In the genomic region with DNA sequence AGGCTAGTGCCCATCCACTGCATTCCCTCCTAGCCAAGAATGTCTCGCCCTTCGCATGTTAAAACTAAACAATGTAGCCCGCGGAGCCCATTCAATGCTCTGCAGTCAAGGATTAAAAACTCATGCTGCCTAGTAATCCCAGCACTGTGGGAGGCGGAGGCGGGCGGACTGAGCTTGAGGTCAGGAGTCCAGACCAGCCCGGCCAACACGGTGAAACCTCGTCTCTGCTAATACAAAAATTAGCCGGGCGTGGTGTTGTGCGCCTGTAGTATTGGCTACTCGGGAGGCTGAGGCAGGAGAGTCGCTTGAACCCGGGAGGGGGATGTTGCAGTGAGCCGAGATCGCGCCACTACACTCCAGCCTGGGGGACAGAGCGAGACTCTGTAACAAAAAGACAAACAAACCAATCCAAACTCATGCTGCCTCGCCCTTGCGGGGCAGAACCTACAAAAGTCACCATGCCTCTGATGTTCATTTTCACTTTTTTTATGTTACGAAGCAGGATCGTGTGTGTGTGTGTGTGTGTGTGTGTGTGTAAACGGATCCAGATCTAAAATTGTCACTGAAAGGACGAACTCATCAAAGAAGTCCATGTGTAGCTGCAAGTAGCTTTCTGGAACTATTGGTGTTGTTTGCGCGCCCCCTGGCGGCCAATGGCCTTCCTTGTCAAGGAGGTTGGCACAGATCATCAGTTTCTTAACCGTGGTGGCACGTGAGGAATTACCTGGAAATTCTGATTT, we compare ENCODE assay signal across 8 cellular contexts. TPM values are rescaled to one million over a fixed set of nuclear protein-coding genes. Genes with fewer than 3 reads are reported as not detected.
A peak's percentile ranks its signal among the peaks of the same experiment; 100 is the strongest.
DNase-seq lines count a peak whose midpoint lies in the region; ATAC-seq and TF ChIP-seq lines count a peak whose summit lies in the region.

No MANE protein-coding gene starts in this region.

- no peak for TF ChIP-seq EP300 in stomach (IDR thresholded peaks at IDR 0.05)

- no peak overlapping the region for H2BK15ac ChIP-seq in neuronal stem cell (ENCODE audit: low read length)

- H3K4me2 ChIP-seq in neuronal stem cell (ENCODE audit: insufficient read depth, low read length, poor library complexity, severe bottlenecking), result peak overlapping the region; percentile 56

- no CpG with 5 or more reads among the region's 31 CpGs for WGBS in neuronal stem cell (ENCODE audit: extremely low coverage in 2 of 2, insufficient read length in 2 of 2, insufficient replicate concordance in 1 of 2), 2 donors
- 5 to 10% (median 10%) methylated on average over 31 of the region's 31 CpGs for WGBS in stomach, 5 donors

- H2BK5ac ChIP-seq in neuronal stem cell (ENCODE audit: low read length), result no peak overlapping the region

- H3K9me3 ChIP-seq in neuronal stem cell (replicated peaks in 1 of 2; ENCODE audit: control insufficient read depth in 2 of 2, insufficient read depth in 1 of 2, low read depth in 1 of 2, low read length in 2 of 2) (no peaks in the 10 kb centered on the region), stomach (no peaks in the 10 kb centered on the region)

- H4K91ac ChIP-seq in neuronal stem cell (ENCODE audit: low read depth, low read length, poor library complexity), result no peak overlapping the region

- H3K36me3 ChIP-seq in neuronal stem cell (replicated peaks in 1 of 2; ENCODE audit: control insufficient read depth in 2 of 2, insufficient read depth in 2 of 2, low read length in 2 of 2), result no peaks in the 10 kb centered on the region
- H3K36me3 ChIP-seq in stomach, result no peaks in the 10 kb centered on the region

- H4K8ac ChIP-seq in neuronal stem cell (ENCODE audit: low read depth, low read length), result no peak overlapping the region

- H3K27me3 ChIP-seq in neuronal stem cell (ENCODE audit: control insufficient read depth in 3 of 3, insufficient read depth in 3 of 3, low read depth in 1 of 3, low read length in 3 of 3) (peaks cover 0 to 36% (median 0%) of the 10 kb centered on the region in 3 experiments), stomach (peaks cover 0 to 10% (median 0%) of the 10 kb centered on the region in 3 donors)

- H3K4me3 ChIP-seq in neuronal stem cell (ENCODE audit: low read length in 2 of 2), result peak overlapping the region; percentile 44 to 72
- H3K4me3 ChIP-seq in stomach, result peak overlapping the region; percentile 31 to 40 (median 37)

- peak overlapping the region; percentile 92 for H2AFZ ChIP-seq in neuronal stem cell (ENCODE audit: low read length)

- ATAC-seq in HG02642 (IDR thresholded peaks at IDR 0.05; ENCODE audit: poor library complexity, unreplicated experiment), result no peak

- DNase-seq in ELR (ENCODE audit: low read depth), result peak; percentile 86
- DNase-seq in MV-4-11 (lab: John Stamatoyannopoulos, UW), result peak; percentile 76
- peak; percentile 85 for DNase-seq in SK-N-DZ (ENCODE audit: low spot score)
- DNase-seq in activated naive CD4-positive, alpha-beta T cell (lab: John Stamatoyannopoulos, UW), result peak; percentile 90 to 96 (median 93)
- DNase-seq in germinal center (ENCODE audit: low spot score), result peak; percentile 80
- DNase-seq in neuronal stem cell (ENCODE audit: low spot score), result peak; percentile 92
- peak; percentile 95 for DNase-seq in stomach

- peak in 1 of 4 donors; percentile 9 for TF ChIP-seq POLR2A in stomach (IDR thresholded peaks at IDR 0.05)

- no peak overlapping the region for H3K4ac ChIP-seq in neuronal stem cell (ENCODE audit: low read length)

- H3K4me1 ChIP-seq in neuronal stem cell (ENCODE audit: control insufficient read depth in 2 of 2, insufficient read depth in 1 of 2, low read depth in 1 of 2, low read length in 2 of 2), result peaks cover 3 to 4% of the 10 kb centered on the region in 2 donors
- peaks cover 0 to 12% (median 7%) of the 10 kb centered on the region in 4 donors for H3K4me1 ChIP-seq in stomach

- no peak overlapping the region for H3K18ac ChIP-seq in neuronal stem cell (ENCODE audit: low read length)

- no peak overlapping the region for H2AK5ac ChIP-seq in neuronal stem cell (ENCODE audit: low read depth, low read length)

- H2BK12ac ChIP-seq in neuronal stem cell (ENCODE audit: low read length), result no peak overlapping the region

- peak in 6 of 7 experiments; percentile 79 to 96 (median 86) for TF ChIP-seq CTCF in stomach (IDR thresholded peaks at IDR 0.05)

- H3K14ac ChIP-seq in neuronal stem cell (ENCODE audit: low read length), result no peak overlapping the region

- peak overlapping the region; percentile 24 for H3K9ac ChIP-seq in neuronal stem cell (ENCODE audit: low read depth, low read length, poor library complexity)

- no peaks in the 10 kb centered on the region for H3K79me1 ChIP-seq in neuronal stem cell (ENCODE audit: low read depth, low read length)

- no peak overlapping the region for H3K23ac ChIP-seq in neuronal stem cell (ENCODE audit: low read depth, low read length, poor library complexity)

- no peak overlapping the region for H3K27ac ChIP-seq in neuronal stem cell (replicated peaks; ENCODE audit: low read length)
- H3K27ac ChIP-seq in stomach, result no peak overlapping the region

- no peak overlapping the region for H2BK120ac ChIP-seq in neuronal stem cell (ENCODE audit: low read depth, low read length)

- intact Hi-C loops in stomach (cut with DNase I; ENCODE audit: low total_unique reads), result loop anchor here (5.0 kb wide), 3 partner anchors 93 to 318 kb away; no protein-coding TSS in a partner anchor

RNA-seq across cellular contexts. Expression of a gene that starts 54.8 kb away (rescaled TPM):
- not detected in 2 replicates for polyA plus RNA-seq in SK-N-DZ (2014; cell fraction: cytosol; rRNA removed)
- not detected in 2 replicates for polyA plus RNA-seq in SK-N-DZ (2014; cell fraction: nucleus; rRNA removed)
- 0.11 TPM for polyA plus RNA-seq in neuronal stem cell (2013, experiment 1 of 2)
- polyA plus RNA-seq in neuronal stem cell (2013, experiment 2 of 2), result 0.08 TPM
- 10 to 100 TPM in 1 of 5 donors, 1 to 10 TPM in 3, not detected in 1; 1.8 to 19.8 (median 2.3) TPM for total RNA-seq in stomach
- polyA plus RNA-seq in stomach, result 1 to 10 TPM; 1.6 to 4.1 (median 3.4) TPM

RNA-seq across cellular contexts. Expression of a gene that starts 54.9 kb away (rescaled TPM):
- polyA plus RNA-seq in SK-N-DZ (2014; cell fraction: cytosol; rRNA removed), result 160 and 194 TPM in 2 replicates
- 68.4 and 81.7 TPM in 2 replicates for polyA plus RNA-seq in SK-N-DZ (2014; cell fraction: nucleus; rRNA removed)
- 488 TPM for polyA plus RNA-seq in neuronal stem cell (2013, experiment 1 of 2)
- polyA plus RNA-seq in neuronal stem cell (2013, experiment 2 of 2), result 480 TPM
- total RNA-seq in stomach, result 100 to 1,000 TPM in 1 of 5 donors, 10 to 100 TPM in 4; 34.4 to 112 (median 65.2) TPM
- polyA plus RNA-seq in stomach, result 10 to 100 TPM; 53.1 to 80.5 (median 72.2) TPM
